17 cellular contexts compared by ENCODE assay signal in the genomic region with DNA sequence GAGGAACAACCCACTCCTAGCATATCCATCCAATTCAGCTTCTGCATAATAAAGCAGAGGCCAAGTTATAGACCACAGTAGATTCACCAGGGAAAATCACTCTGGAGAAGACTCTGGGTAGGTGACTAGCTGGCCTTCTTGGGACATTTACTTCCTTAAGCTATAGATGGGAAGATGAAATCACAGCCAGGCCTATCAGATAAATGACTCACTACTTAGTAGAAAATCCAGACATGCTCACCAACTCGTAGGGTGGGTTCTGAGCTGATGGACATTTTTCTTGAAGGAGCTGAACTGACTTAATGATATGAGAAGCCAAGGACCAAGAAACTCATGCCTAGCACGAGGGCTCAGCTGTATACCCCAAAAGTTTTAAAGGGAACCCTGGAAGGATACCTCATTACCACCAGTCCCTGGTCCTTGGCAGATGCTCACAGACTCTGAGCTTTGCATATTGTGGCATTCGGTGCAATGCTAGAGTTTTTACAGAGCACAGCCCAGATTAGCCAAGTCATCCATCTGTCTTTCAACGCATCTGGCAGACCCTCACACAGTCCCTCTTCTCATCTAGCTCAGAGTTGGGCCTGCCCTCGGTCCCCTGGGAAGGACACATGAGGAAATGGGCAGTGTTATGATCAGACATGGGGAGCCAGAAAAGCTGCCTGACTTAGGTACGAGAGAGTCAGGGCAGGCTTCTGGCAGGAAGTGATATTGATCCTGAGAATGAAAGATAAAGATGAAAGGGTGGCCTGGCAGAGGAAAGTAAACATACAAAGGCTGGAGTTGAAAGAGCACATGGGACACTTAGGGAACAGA. TPM values are rescaled to one million over a fixed set of nuclear protein-coding genes. Genes with fewer than 3 reads are reported as not detected.
DNase-seq lines count a peak whose midpoint lies in the region; ATAC-seq, FAIRE-seq and TF ChIP-seq lines count a peak whose summit lies in the region.
"Had no signal": no experiment of that assay in that cellular context is flagged by ENCODE, and none has a peak within 500 bp of the region (broad histone marks: within the 10 kb centered on the region; RNA-seq: fewer than 3 reads in every experiment).

No MANE protein-coding gene starts in this region.

- H3K36me3 ChIP-seq in pancreas, result no peaks in the 10 kb centered on the region
- H3K36me3 ChIP-seq in gastrocnemius medialis, result no peaks in the 10 kb centered on the region
- H3K36me3 ChIP-seq: tibial nerve had no signal

- in situ Hi-C loops in gastrocnemius medialis (cut with MboI; ENCODE audit: low sequenced_read_pairs in 4 of 4), result no loop called here

- no peak for TF ChIP-seq CTCF in pancreas (IDR thresholded peaks at IDR 0.05)
- TF ChIP-seq CTCF in gastrocnemius medialis (IDR thresholded peaks at IDR 0.05 in 4 of 5, conservative IDR thresholded peaks at IDR 0.05 in 1 of 5), result no peak

- H3K4me3 ChIP-seq in pancreas (no peak overlapping the region), gastrocnemius medialis (no peak overlapping the region)
- H3K4me3 ChIP-seq: tibial nerve had no signal

- TF ChIP-seq POLR2A in gastrocnemius medialis (IDR thresholded peaks at IDR 0.05), result no peak

- H3K9me3 ChIP-seq in pancreas (no peaks in the 10 kb centered on the region), gastrocnemius medialis (no peaks in the 10 kb centered on the region)
- H3K9me3 ChIP-seq: tibial nerve had no signal

- H3K27me3 ChIP-seq in pancreas, result no peaks in the 10 kb centered on the region
- H3K27me3 ChIP-seq in gastrocnemius medialis, result no peaks in the 10 kb centered on the region
- H3K27me3 ChIP-seq: tibial nerve had no signal

- ATAC-seq in GM18868 (IDR thresholded peaks at IDR 0.05; ENCODE audit: unreplicated experiment) (peak; percentile 44), pancreas (peak; percentile 70 to 89 (median 78)), gastrocnemius medialis (no peak)
- ATAC-seq: naive thymus-derived CD8-positive, alpha-beta T cell had no signal

- H3K27ac ChIP-seq in pancreas (peak overlapping the region in 1 of 4 donors; percentile 46), gastrocnemius medialis (no peak overlapping the region)
- H3K27ac ChIP-seq: tibial nerve had no signal

- DNase-seq in OCI-M2 (lab: John Stamatoyannopoulos, UW; ENCODE audit: unreplicated experiment) (peak; percentile 25), dermis microvascular lymphatic vessel endothelial cell (ENCODE audit: low read depth in 2 of 2) (peak; percentile 58 to 89), pancreas (peak in 3 of 6 donors; percentile 11 to 26 (median 13)), GM03348 (ENCODE audit: low spot score) (no peak), gastrocnemius medialis (no peak), D341Med (ENCODE audit: low spot score) (no peak)
- DNase-seq: CD8-positive, alpha-beta memory T cell; hippocampal formation; NCI-H1092 treated with DMSO at 0.1 percent for 48 hours; SHP77 treated with DMSO at 0.1 percent for 48 hours had no signal

- 41 to 46% methylated on average over 6 of the region's 6 CpGs for WGBS in pancreas, 2 donors

- H3K4me1 ChIP-seq in pancreas (peaks cover 9 to 25% (median 13%) of the 10 kb centered on the region in 3 donors), gastrocnemius medialis (peaks cover 0 to 14% of the 10 kb centered on the region in 2 donors)

- intact Hi-C loops in pancreas (cut with DNase I) (loop anchor here in 1 of 3 donors (10.0 kb wide), 1 partner anchor 192 kb away; no protein-coding TSS in a partner anchor), gastrocnemius medialis (cut with DNase I; ENCODE audit: low total_unique reads) (no loop called here)

- no peak for FAIRE-seq in pancreas (lab: Jason Lieb, UNC)
- FAIRE-seq: GM18507 had no signal

RNA-seq across cellular contexts. Expression of gene ACSL6, which starts 15.0 kb away (rescaled TPM):
- total RNA-seq in dermis microvascular lymphatic vessel endothelial cell (0.76 and 0.77 TPM in 2 replicates), pancreas (1 to 10 TPM in 4 of 6 donors, under 1 TPM in 2; 0.83 to 3.3 (median 1.1) TPM), gastrocnemius medialis (under 1 TPM; 0.29 to 0.71 (median 0.36) TPM)
- polyA plus RNA-seq in pancreas, result 1 to 10 TPM in 1 of 2 donors, under 1 TPM in 1; 0.99 to 2.0 TPM

RNA-seq across cellular contexts. Expression of gene MEIKIN, which starts 51.0 kb away (rescaled TPM):
- not detected in 2 replicates for total RNA-seq in dermis microvascular lymphatic vessel endothelial cell
- total RNA-seq in pancreas, result 1 to 10 TPM in 1 of 6 donors, not detected in 5; 1.2 TPM
- polyA plus RNA-seq in pancreas, result not detected
- total RNA-seq in gastrocnemius medialis, result not detected
- total RNA-seq: cerebellum, epithelial cell of proximal tubule, renal cortical epithelial cell, tibial nerve had no signal
- polyA plus RNA-seq: naive thymus-derived CD8-positive, alpha-beta T cell had no signal

Comparison
In these comparisons a context has a peak if more than half of its experiments do, and no peak if none do; other contexts are left out.
1. ATAC-seq: peak in GM18868 (single experiment) and pancreas (4 of 4); none in gastrocnemius medialis (0 of 2).
2. DNase-seq: peak in OCI-M2 (single experiment) and dermis microvascular lymphatic vessel endothelial cell (2 of 2); none in GM03348 (single experiment), gastrocnemius medialis (0 of 2) and D341Med (single experiment).